ENCODE assay signal across 8 cellular contexts in genomic region chr2:26300234-26300641, GRCh38.
A peak's percentile ranks its signal among the peaks of the same experiment; 100 is the strongest.
DNase-seq lines count a peak whose midpoint lies in the region; ATAC-seq and TF ChIP-seq lines count a peak whose summit lies in the region.

No MANE protein-coding gene starts in this region.

- H3K27ac ChIP-seq in WERI-Rb-1 = no peak overlapping the region

- H3K36me3 ChIP-seq in WERI-Rb-1 = no peaks in the 10 kb centered on the region

- TF ChIP-seq CTCF in WERI-Rb-1 (IDR thresholded peaks at IDR 0.05; ENCODE audit: low read depth, low read length) (no peak), retinal pigment epithelial cell (conservative IDR thresholded peaks at IDR 0.05; ENCODE audit: low read depth, low read length) (no peak)

- peak overlapping the region; percentile 36 for H3K4me3 ChIP-seq in WERI-Rb-1 (ENCODE audit: low read depth, low read length)
- peak overlapping the region; percentile 49 for H3K4me3 ChIP-seq in retinal pigment epithelial cell (ENCODE audit: low read length)

- peaks cover 14% of the 10 kb centered on the region for H3K27me3 ChIP-seq in WERI-Rb-1 (ENCODE audit: insufficient read depth, low read depth, severe bottlenecking)

- ATAC-seq in HG03175 (IDR thresholded peaks at IDR 0.05; ENCODE audit: unreplicated experiment) (no peak), HG02623 (IDR thresholded peaks at IDR 0.05; ENCODE audit: unreplicated experiment) (no peak)

- no peaks in the 10 kb centered on the region for H3K9me3 ChIP-seq in WERI-Rb-1 (ENCODE audit: severe bottlenecking)

- peak; percentile 22 for DNase-seq in EL
- peak; percentile 86 for DNase-seq in WERI-Rb-1
- DNase-seq in glomerular visceral epithelial cell (ENCODE audit: extremely low spot score) = peak; percentile 20
- no peak for DNase-seq in retinal pigment epithelial cell (ENCODE audit: low read depth)
- no peak for DNase-seq in cortex of kidney (lab: John Stamatoyannopoulos, UW)
- no peak for DNase-seq in AG08395 (ENCODE audit: low spot score)

Comparison
In these comparisons a context has a peak if more than half of its experiments do, and no peak if none do; other contexts are left out.
1. DNase-seq: peak in EL (single experiment), WERI-Rb-1 (single experiment) and glomerular visceral epithelial cell (single experiment); none in retinal pigment epithelial cell (single experiment), cortex of kidney (single experiment) and AG08395 (single experiment).